ENCODE assay signal across 15 cellular contexts in the genomic region with DNA sequence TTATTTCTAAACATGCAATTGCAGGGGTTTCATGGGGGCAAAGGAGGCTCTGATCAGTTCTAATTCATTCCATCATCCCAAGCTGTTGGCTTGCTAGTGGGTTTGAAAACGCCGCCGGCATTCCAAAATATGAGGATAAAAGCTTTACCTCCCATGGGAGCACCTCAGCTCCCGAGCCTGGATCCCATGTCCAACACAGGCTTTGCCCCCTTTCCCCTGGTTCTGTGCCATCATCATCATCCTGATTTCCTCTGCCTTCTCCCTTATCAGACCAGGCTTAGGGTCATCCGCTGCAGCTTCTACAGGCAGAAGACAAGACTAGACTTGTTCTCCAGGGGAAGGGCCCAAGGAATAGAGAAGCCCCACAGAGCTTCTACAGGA. TPM values are rescaled to one million over a fixed set of nuclear protein-coding genes. Genes with fewer than 3 reads are reported as not detected.
DNase-seq lines count a peak whose midpoint lies in the region; ATAC-seq and TF ChIP-seq lines count a peak whose summit lies in the region.
"Had no signal": no experiment of that assay in that cellular context is flagged by ENCODE, and none has a peak within 500 bp of the region (broad histone marks: within the 10 kb centered on the region; RNA-seq: fewer than 3 reads in every experiment).

No MANE protein-coding gene starts in this region.

- peak overlapping the region; percentile 18 for H3K4me2 ChIP-seq in DOHH2 (ENCODE audit: low read length)

- H4K20me1 ChIP-seq in DOHH2 (ENCODE audit: control insufficient read depth, insufficient read depth, low read depth, low read length), result no peaks in the 10 kb centered on the region

- no peaks in the 10 kb centered on the region for H3F3A ChIP-seq in DOHH2 (ENCODE audit: control insufficient read depth, insufficient read depth)

- no peaks in the 10 kb centered on the region for H3K9me3 Mint-ChIP-seq in activated T-helper 1 cell treated with anti-CD3 and anti-CD28 coated beads, Interleukin-12 subunit alpha, Interleukin-12 subunit beta, Interleukin-2, Interleukin-4 antibody, amounts not matched to agents 30 ng/mL and 10 ng/mL and 1 ng/mL, durations not matched to agents 14 hours and 24 hours and 36 hours
- no peaks in the 10 kb centered on the region for H3K9me3 Mint-ChIP-seq in mesothelial cell of epicardium
- H3K9me3 Mint-ChIP-seq in stimulated activated memory B cell treated with anti-CD40 and anti-IgM and Interleukin-4, amounts not matched to agents 10 μg/mL and 1 μg/mL and 100 μg/mL, for 72 hours, result no peaks in the 10 kb centered on the region
- H3K9me3 Mint-ChIP-seq: CD4-positive, CD25-positive, alpha-beta regulatory T cell had no signal

- H3K4me1 ChIP-seq in DOHH2 (ENCODE audit: control insufficient read depth, low read length), result peaks cover 31% of the 10 kb centered on the region
- H3K4me1 ChIP-seq: SJCRH30 had no signal

- no peak for DNase-seq in activated T-helper 1 cell treated with anti-CD3 and anti-CD28 coated beads, Interleukin-12 subunit alpha, Interleukin-12 subunit beta, Interleukin-2, Interleukin-4 antibody, amounts not matched to agents 30 ng/mL and 10 ng/mL and 1 ng/mL, durations not matched to agents 14 hours and 24 hours and 36 hours (ENCODE audit: low spot score)
- DNase-seq in mesothelial cell of epicardium (ENCODE audit: low spot score in 2 of 2, unreplicated experiment in 2 of 2), result no peak
- DNase-seq in NCI-H524 treated with DMSO at 0.1 percent for 48 hours (lab: John Stamatoyannopoulos, UW), result no peak
- DNase-seq in HPDE6-E6E7 (ENCODE audit: extremely low spot score), result no peak
- DNase-seq: AML-193; CD4-positive, CD25-positive, alpha-beta regulatory T cell; NCI-H2029; NCI-H526; NK-92 treated with Interleukin-12 subunit alpha and Interleukin-12 subunit beta, amount 100 ng/mL, for 24 hours; RPMI8226; SJCRH30 had no signal

- no peak for TF ChIP-seq CTCF in DOHH2 (IDR thresholded peaks at IDR 0.05; ENCODE audit: low read depth, low read length, poor library complexity, severe bottlenecking)
- no peak for TF ChIP-seq CTCF in mesothelial cell of epicardium (IDR thresholded peaks at IDR 0.05; ENCODE audit: unreplicated experiment)

- H3K4me3 ChIP-seq in DOHH2 (ENCODE audit: low read length), result no peak overlapping the region
- H3K4me3 ChIP-seq: SJCRH30 had no signal

- H3K9me3 ChIP-seq in DOHH2 (ENCODE audit: control insufficient read depth, insufficient read depth, low read length), result no peaks in the 10 kb centered on the region
- H3K9me3 ChIP-seq: SJCRH30 had no signal

- intact Hi-C loops in activated T-helper 1 cell treated with anti-CD3 and anti-CD28 coated beads, Interleukin-12 subunit alpha, Interleukin-12 subunit beta, Interleukin-2, Interleukin-4 antibody, amounts not matched to agents 30 ng/mL and 10 ng/mL and 1 ng/mL, durations not matched to agents 14 hours and 24 hours and 36 hours (cut with micrococcal nuclease), result no loop called here

- peaks cover 71% of the 10 kb centered on the region for H3K4me1 Mint-ChIP-seq in activated T-helper 1 cell treated with anti-CD3 and anti-CD28 coated beads, Interleukin-12 subunit alpha, Interleukin-12 subunit beta, Interleukin-2, Interleukin-4 antibody, amounts not matched to agents 30 ng/mL and 10 ng/mL and 1 ng/mL, durations not matched to agents 14 hours and 24 hours and 36 hours (ENCODE audit: low read depth)
- peaks cover 70% of the 10 kb centered on the region for H3K4me1 Mint-ChIP-seq in mesothelial cell of epicardium
- peaks cover 60% of the 10 kb centered on the region for H3K4me1 Mint-ChIP-seq in stimulated activated memory B cell treated with anti-CD40 and anti-IgM and Interleukin-4, amounts not matched to agents 10 μg/mL and 1 μg/mL and 100 μg/mL, for 72 hours

- H3K27ac Mint-ChIP-seq in activated T-helper 1 cell treated with anti-CD3 and anti-CD28 coated beads, Interleukin-12 subunit alpha, Interleukin-12 subunit beta, Interleukin-2, Interleukin-4 antibody, amounts not matched to agents 30 ng/mL and 10 ng/mL and 1 ng/mL, durations not matched to agents 14 hours and 24 hours and 36 hours, result peak overlapping the region; percentile 32
- H3K27ac Mint-ChIP-seq in mesothelial cell of epicardium, result peak overlapping the region; percentile 80
- peak overlapping the region; percentile 58 for H3K27ac Mint-ChIP-seq in stimulated activated memory B cell treated with anti-CD40 and anti-IgM and Interleukin-4, amounts not matched to agents 10 μg/mL and 1 μg/mL and 100 μg/mL, for 72 hours

- peaks cover 36% of the 10 kb centered on the region for H3K36me3 ChIP-seq in DOHH2 (ENCODE audit: control insufficient read depth, low read length)
- H3K36me3 ChIP-seq: SJCRH30 had no signal

- peaks cover 28% of the 10 kb centered on the region for H3K36me3 Mint-ChIP-seq in activated T-helper 1 cell treated with anti-CD3 and anti-CD28 coated beads, Interleukin-12 subunit alpha, Interleukin-12 subunit beta, Interleukin-2, Interleukin-4 antibody, amounts not matched to agents 30 ng/mL and 10 ng/mL and 1 ng/mL, durations not matched to agents 14 hours and 24 hours and 36 hours (ENCODE audit: low read depth)
- peaks cover 20% of the 10 kb centered on the region for H3K36me3 Mint-ChIP-seq in mesothelial cell of epicardium
- H3K36me3 Mint-ChIP-seq in stimulated activated memory B cell treated with anti-CD40 and anti-IgM and Interleukin-4, amounts not matched to agents 10 μg/mL and 1 μg/mL and 100 μg/mL, for 72 hours, result peaks cover 36% of the 10 kb centered on the region

- H3K4me3 Mint-ChIP-seq in activated T-helper 1 cell treated with anti-CD3 and anti-CD28 coated beads, Interleukin-12 subunit alpha, Interleukin-12 subunit beta, Interleukin-2, Interleukin-4 antibody, amounts not matched to agents 30 ng/mL and 10 ng/mL and 1 ng/mL, durations not matched to agents 14 hours and 24 hours and 36 hours, result peak overlapping the region; percentile 4
- no peak overlapping the region for H3K4me3 Mint-ChIP-seq in mesothelial cell of epicardium
- H3K4me3 Mint-ChIP-seq in stimulated activated memory B cell treated with anti-CD40 and anti-IgM and Interleukin-4, amounts not matched to agents 10 μg/mL and 1 μg/mL and 100 μg/mL, for 72 hours, result no peak overlapping the region
- H3K4me3 Mint-ChIP-seq: CD4-positive, CD25-positive, alpha-beta regulatory T cell had no signal

- no peak overlapping the region for H3K27ac ChIP-seq in DOHH2 (ENCODE audit: low read depth, low read length)
- H3K27ac ChIP-seq: SJCRH30 had no signal

- no peaks in the 10 kb centered on the region for H3K27me3 Mint-ChIP-seq in activated T-helper 1 cell treated with anti-CD3 and anti-CD28 coated beads, Interleukin-12 subunit alpha, Interleukin-12 subunit beta, Interleukin-2, Interleukin-4 antibody, amounts not matched to agents 30 ng/mL and 10 ng/mL and 1 ng/mL, durations not matched to agents 14 hours and 24 hours and 36 hours (ENCODE audit: insufficient read depth)
- H3K27me3 Mint-ChIP-seq in mesothelial cell of epicardium (ENCODE audit: low read depth), result no peaks in the 10 kb centered on the region
- H3K27me3 Mint-ChIP-seq in stimulated activated memory B cell treated with anti-CD40 and anti-IgM and Interleukin-4, amounts not matched to agents 10 μg/mL and 1 μg/mL and 100 μg/mL, for 72 hours, result no peaks in the 10 kb centered on the region
- H3K27me3 Mint-ChIP-seq: CD4-positive, CD25-positive, alpha-beta regulatory T cell had no signal

- H3K9me2 ChIP-seq in DOHH2 (replicated peaks; ENCODE audit: control insufficient read depth, low read length), result no peaks in the 10 kb centered on the region

- H3K79me2 ChIP-seq in DOHH2 (ENCODE audit: control insufficient read depth, low read length), result peaks cover 51% of the 10 kb centered on the region

- no peaks in the 10 kb centered on the region for H3K27me3 ChIP-seq in DOHH2 (ENCODE audit: control insufficient read depth, low read length)
- H3K27me3 ChIP-seq: SJCRH30 had no signal

- no peak for ATAC-seq in stimulated activated memory B cell treated with anti-CD40 and anti-IgM and Interleukin-4, amounts not matched to agents 10 μg/mL and 1 μg/mL and 100 μg/mL, for 72 hours
- ATAC-seq in GM21367 (IDR thresholded peaks at IDR 0.05; ENCODE audit: unreplicated experiment) (no peak), HG02588 (IDR thresholded peaks at IDR 0.05; ENCODE audit: unreplicated experiment) (no peak)

RNA-seq across cellular contexts. Expression of a gene that starts 25.4 kb away (rescaled TPM):
- 28.0 and 30.3 TPM in 2 replicates for total RNA-seq in activated T-helper 1 cell treated with anti-CD3 and anti-CD28 coated beads, Interleukin-12 subunit alpha, Interleukin-12 subunit beta, Interleukin-2, Interleukin-4 antibody, amounts not matched to agents 30 ng/mL and 10 ng/mL and 1 ng/mL, durations not matched to agents 14 hours and 24 hours and 36 hours
- total RNA-seq in mesothelial cell of epicardium, result 78.7 to 88.6 TPM (median 80.5 TPM) in 3 replicates
